Comparison of ENCODE assay signal across 8 cellular contexts in genomic region chr2:178449700-178450573, GRCh38. TPM values are rescaled to one million over a fixed set of nuclear protein-coding genes. Genes with fewer than 3 reads are reported as not detected.
DNase-seq lines count a peak whose midpoint lies in the region; ATAC-seq and TF ChIP-seq lines count a peak whose summit lies in the region.

No MANE protein-coding gene starts in this region.

- no peaks in the 10 kb centered on the region for H3K9me3 ChIP-seq in ES-I3 (ENCODE audit: control insufficient read depth, insufficient read depth, low read length)
- no peaks in the 10 kb centered on the region for H3K9me3 ChIP-seq in iPS-18a (ENCODE audit: control insufficient read depth, low read depth, low read length)
- no peaks in the 10 kb centered on the region for H3K9me3 ChIP-seq in spleen

- intact Hi-C loops in spleen (cut with DNase I; ENCODE audit: low total_unique reads): no loop called here

- H3K27ac Mint-ChIP-seq in activated T-helper 17 cell treated with anti-CD3 and anti-CD28 coated beads, Interleukin-2, amount 50 U/mL, for 72 hours: peak overlapping the region; percentile 24

- no peaks in the 10 kb centered on the region for H3K27me3 Mint-ChIP-seq in activated T-helper 17 cell treated with anti-CD3 and anti-CD28 coated beads, Interleukin-2, amount 50 U/mL, for 72 hours

- TF ChIP-seq POLR2A in spleen (IDR thresholded peaks at IDR 0.05): no peak

- peaks cover 54% of the 10 kb centered on the region for H3K36me3 Mint-ChIP-seq in activated T-helper 17 cell treated with anti-CD3 and anti-CD28 coated beads, Interleukin-2, amount 50 U/mL, for 72 hours (ENCODE audit: low read depth)

- DNase-seq in spleen: no peak
- DNase-seq in ecto neural progenitor cell (ENCODE audit: low spot score): no peak
- DNase-seq in cerebellar nuclear complex (lab: John Stamatoyannopoulos, UW): no peak

- peaks cover 14% of the 10 kb centered on the region; the same call in 1 of the 2 replicates for H3K36me3 ChIP-seq in ES-I3 (ENCODE audit: insufficient read depth, low read length)
- H3K36me3 ChIP-seq in iPS-18a (ENCODE audit: control insufficient read depth, low read depth, low read length): peaks cover 32% of the 10 kb centered on the region
- peaks cover 0 to 38% (median 15%) of the 10 kb centered on the region in 6 donors for H3K36me3 ChIP-seq in spleen

- no peak overlapping the region for H3K27ac ChIP-seq in iPS-18a (ENCODE audit: low read length)
- H3K27ac ChIP-seq in spleen: peak overlapping the region; percentile 82 to 99 (median 98)

- WGBS in spleen, 5 donors: 6 to 16% (median 7%) methylated on average over 15 to 22 of the region's 22 CpGs

- H3K4me3 ChIP-seq in iPS-18a (ENCODE audit: low read length) (peak overlapping the region; percentile 79), spleen (peak overlapping the region; percentile 68 to 93 (median 86))

- ATAC-seq in GM19463 (IDR thresholded peaks at IDR 0.05; ENCODE audit: unreplicated experiment) (peak; percentile 39), HG03460 (IDR thresholded peaks at IDR 0.05; ENCODE audit: unreplicated experiment) (peak; percentile 51)
- peak; percentile 63 for ATAC-seq in activated T-helper 17 cell treated with anti-CD3 and anti-CD28 coated beads, Interleukin-2, amount 50 U/mL, for 72 hours (replicated peaks)

- H3K4me1 Mint-ChIP-seq in activated T-helper 17 cell treated with anti-CD3 and anti-CD28 coated beads, Interleukin-2, amount 50 U/mL, for 72 hours: peaks cover 8% of the 10 kb centered on the region

- H3K4me1 ChIP-seq in ES-I3 (ENCODE audit: insufficient read depth, low read length) (peaks cover 3% of the 10 kb centered on the region; the same call in 1 of the 2 replicates), iPS-18a (ENCODE audit: control insufficient read depth, low read depth, low read length) (peaks cover 13% of the 10 kb centered on the region), spleen (peaks cover 8 to 43% (median 22%) of the 10 kb centered on the region in 6 donors)

- H3K9ac ChIP-seq in ES-I3 (ENCODE audit: low read depth, low read length): peak overlapping the region; percentile 95
- H3K9ac ChIP-seq in iPS-18a (ENCODE audit: low read length): peak overlapping the region; percentile 97

- H3K4me3 Mint-ChIP-seq in activated T-helper 17 cell treated with anti-CD3 and anti-CD28 coated beads, Interleukin-2, amount 50 U/mL, for 72 hours: peak overlapping the region; percentile 87

- TF ChIP-seq CTCF in spleen (IDR thresholded peaks at IDR 0.05 in 8 of 11, conservative IDR thresholded peaks at IDR 0.05 in 3 of 11): no peak

- no peaks in the 10 kb centered on the region for H3K27me3 ChIP-seq in iPS-18a (ENCODE audit: control insufficient read depth, insufficient read depth, low read length)
- H3K27me3 ChIP-seq in spleen (replicated peaks in 1 of 7): no peaks in the 10 kb centered on the region

- H3K9me3 Mint-ChIP-seq in activated T-helper 17 cell treated with anti-CD3 and anti-CD28 coated beads, Interleukin-2, amount 50 U/mL, for 72 hours: no peaks in the 10 kb centered on the region

RNA-seq across cellular contexts. Expression of gene PRKRA, which starts 1.0 kb away (rescaled TPM):
- 10 to 100 TPM; 61.3 to 67.6 TPM for total RNA-seq in activated T-helper 17 cell treated with anti-CD3 and anti-CD28 coated beads, Interleukin-2, amount 50 U/mL, for 72 hours
- total RNA-seq in spleen: 10 to 100 TPM; 29.7 to 57.4 (median 37.2) TPM
- polyA plus RNA-seq in spleen: 10 to 100 TPM; 24.3 to 27.7 (median 26.0) TPM

RNA-seq across cellular contexts. Expression of gene PJVK, which starts 1.2 kb away (rescaled TPM):
- total RNA-seq in activated T-helper 17 cell treated with anti-CD3 and anti-CD28 coated beads, Interleukin-2, amount 50 U/mL, for 72 hours: 1 to 10 TPM; 2.3 to 2.4 TPM
- total RNA-seq in spleen: 1 to 10 TPM; 1.0 to 3.3 (median 1.7) TPM
- polyA plus RNA-seq in spleen: 1 to 10 TPM; 2.2 to 8.2 (median 4.1) TPM

RNA-seq across cellular contexts. Expression of gene FKBP7, which starts 28.5 kb away (rescaled TPM):
- 1 to 10 TPM; 1.7 to 2.6 TPM for total RNA-seq in activated T-helper 17 cell treated with anti-CD3 and anti-CD28 coated beads, Interleukin-2, amount 50 U/mL, for 72 hours
- 1 to 10 TPM; 3.0 to 5.8 (median 3.7) TPM for total RNA-seq in spleen
- polyA plus RNA-seq in spleen: 1 to 10 TPM; 1.8 to 5.1 (median 3.1) TPM

RNA-seq across cellular contexts. Expression of gene PLEKHA3, which starts 30.3 kb away (rescaled TPM):
- 10 to 100 TPM; 17.9 to 26.4 TPM for total RNA-seq in activated T-helper 17 cell treated with anti-CD3 and anti-CD28 coated beads, Interleukin-2, amount 50 U/mL, for 72 hours
- 10 to 100 TPM; 16.0 to 36.9 (median 24.8) TPM for total RNA-seq in spleen
- polyA plus RNA-seq in spleen: 1 to 10 TPM; 2.0 to 3.8 (median 2.3) TPM
